ENCODE assay signal across 8 cellular contexts in the genomic region with DNA sequence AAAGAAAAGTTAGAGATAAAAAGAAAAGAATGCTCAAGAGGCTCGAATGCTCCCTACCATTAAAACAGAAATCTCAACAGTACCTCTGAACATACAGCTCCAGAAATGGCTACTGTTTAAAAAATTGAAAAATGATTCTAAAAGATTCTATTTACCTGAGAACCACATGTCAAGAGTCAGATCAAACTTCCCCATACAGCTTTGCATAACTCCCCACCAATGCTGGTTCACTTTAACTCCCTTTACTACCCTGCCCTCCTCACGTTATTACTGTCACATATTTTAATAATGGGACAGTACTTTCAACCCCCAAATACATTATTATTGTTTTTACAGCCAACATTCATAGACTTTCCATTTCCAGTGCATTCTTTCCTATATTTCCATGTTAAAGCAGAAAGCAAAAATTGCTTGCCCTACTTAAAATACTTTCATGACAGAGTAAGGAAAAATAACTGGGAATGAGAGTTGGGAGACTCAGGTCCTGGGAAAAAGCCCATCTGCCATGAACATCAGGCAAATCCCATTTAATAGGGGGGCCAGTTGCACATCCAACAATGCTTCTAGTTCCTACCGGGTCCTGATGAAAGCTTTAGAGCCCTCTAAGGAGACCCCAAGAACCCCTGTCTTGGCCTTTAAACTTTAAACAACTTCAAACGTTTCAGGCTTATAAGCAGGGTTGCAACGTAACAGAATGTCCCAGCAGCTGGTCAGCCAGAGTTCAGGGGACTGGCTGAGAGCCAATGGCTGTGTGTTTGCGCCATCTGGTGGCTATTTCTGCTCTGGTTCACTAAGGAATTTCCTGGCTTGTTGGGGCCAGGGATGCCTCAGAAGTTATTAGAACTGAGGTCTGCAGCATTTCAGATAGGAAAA.
DNase-seq lines count a peak whose midpoint lies in the region; ATAC-seq and TF ChIP-seq lines count a peak whose summit lies in the region.

No MANE protein-coding gene starts in this region.

- 9 to 12% methylated on average over 6 of the region's 6 CpGs for WGBS in aorta, 2 donors

- no peak overlapping the region for H3K27ac ChIP-seq in MM.1S (ENCODE audit: low read length)
- H3K27ac ChIP-seq in SJSA1 = no peak overlapping the region
- H3K27ac ChIP-seq in cardiac muscle cell = no peak overlapping the region
- peak overlapping the region; percentile 77 to 90 for H3K27ac ChIP-seq in aorta (ENCODE audit: low read depth in 1 of 2, low read length in 2 of 2)

- H3F3A ChIP-seq in MM.1S (ENCODE audit: insufficient read depth, low read length) = peaks cover 17% of the 10 kb centered on the region

- H3K4me3 ChIP-seq in MM.1S (ENCODE audit: low read length) = no peak overlapping the region
- no peak overlapping the region for H3K4me3 ChIP-seq in SJSA1
- H3K4me3 ChIP-seq in adipocyte (ENCODE audit: low read length) = no peak overlapping the region
- H3K4me3 ChIP-seq in cardiac muscle cell = no peak overlapping the region
- H3K4me3 ChIP-seq in aorta (ENCODE audit: low read length in 2 of 2) = no peak overlapping the region

- no peak overlapping the region for H3K4me2 ChIP-seq in MM.1S (ENCODE audit: low read depth, low read length)

- no peaks in the 10 kb centered on the region for H4K20me1 ChIP-seq in MM.1S (ENCODE audit: insufficient read depth, low read length)

- peaks cover 21% of the 10 kb centered on the region for H3K79me2 ChIP-seq in MM.1S (ENCODE audit: low read length)

- no peaks in the 10 kb centered on the region for H3K9me3 ChIP-seq in MM.1S (replicated peaks; ENCODE audit: insufficient read depth, low read length)
- no peaks in the 10 kb centered on the region for H3K9me3 ChIP-seq in SJSA1 (replicated peaks)
- no peaks in the 10 kb centered on the region for H3K9me3 ChIP-seq in adipocyte (ENCODE audit: control insufficient read depth, low read length)
- no peaks in the 10 kb centered on the region for H3K9me3 ChIP-seq in cardiac muscle cell (ENCODE audit: low read depth)
- H3K9me3 ChIP-seq in aorta (ENCODE audit: control insufficient read depth, low read length) = no peaks in the 10 kb centered on the region

- H2AFZ ChIP-seq in MM.1S (ENCODE audit: low read length) = no peak overlapping the region

- intact Hi-C loops in aorta (cut with DNase I) = loop anchor here in 1 of 2 donors (1.0 kb wide), 1 partner anchor 234 kb away; no protein-coding TSS in a partner anchor

- H3K9me2 ChIP-seq in MM.1S (replicated peaks; ENCODE audit: insufficient read depth, low read length) = no peaks in the 10 kb centered on the region

- no peaks in the 10 kb centered on the region for H3K27me3 ChIP-seq in MM.1S (replicated peaks; ENCODE audit: insufficient read depth, low read length)
- H3K27me3 ChIP-seq in SJSA1 (replicated peaks) = no peaks in the 10 kb centered on the region; the same call in 1 of the 2 replicates
- H3K27me3 ChIP-seq in adipocyte (replicated peaks; ENCODE audit: control insufficient read depth, insufficient read depth, low read length) = no peaks in the 10 kb centered on the region
- no peaks in the 10 kb centered on the region for H3K27me3 ChIP-seq in cardiac muscle cell
- no peaks in the 10 kb centered on the region for H3K27me3 ChIP-seq in aorta (ENCODE audit: control insufficient read depth in 1 of 2, insufficient read depth in 2 of 2, low read length in 1 of 2)

- ATAC-seq in GM19035 (IDR thresholded peaks at IDR 0.05; ENCODE audit: unreplicated experiment) = peak; percentile 57
- ATAC-seq in aorta (ENCODE audit: low FRiP score) = peak; percentile 92

- peak; percentile 86 for TF ChIP-seq CTCF in AG09319 (IDR thresholded peaks at IDR 0.05; ENCODE audit: low read depth, low read length)
- peak; percentile 91 for TF ChIP-seq CTCF in MM.1S (IDR thresholded peaks at IDR 0.05; ENCODE audit: low read length)
- peak; percentile 88 for TF ChIP-seq CTCF in cardiac muscle cell (IDR thresholded peaks at IDR 0.05; ENCODE audit: low read depth, low read length)

- H3K4me1 ChIP-seq in MM.1S (ENCODE audit: low read length) (peaks cover 22% of the 10 kb centered on the region), SJSA1 (replicated peaks) (no peaks in the 10 kb centered on the region), adipocyte (ENCODE audit: control insufficient read depth, insufficient read depth, low read length) (peaks cover 6% of the 10 kb centered on the region), cardiac muscle cell (ENCODE audit: low read depth) (peaks cover 12% of the 10 kb centered on the region), aorta (ENCODE audit: control insufficient read depth in 1 of 2, insufficient read depth in 2 of 2, low read length in 2 of 2) (peaks cover 2 to 3% of the 10 kb centered on the region in 2 donors)

- peaks cover 4% of the 10 kb centered on the region; the same call in 1 of the 2 replicates for H3K36me3 ChIP-seq in MM.1S (replicated peaks; ENCODE audit: insufficient read depth, low read length)
- no peaks in the 10 kb centered on the region for H3K36me3 ChIP-seq in SJSA1
- no peaks in the 10 kb centered on the region for H3K36me3 ChIP-seq in adipocyte (ENCODE audit: control insufficient read depth, insufficient read depth, low read length, severe bottlenecking)
- no peaks in the 10 kb centered on the region for H3K36me3 ChIP-seq in cardiac muscle cell
- no peaks in the 10 kb centered on the region for H3K36me3 ChIP-seq in aorta (ENCODE audit: control insufficient read depth in 1 of 2, insufficient read depth in 2 of 2, low read length in 1 of 2)

- H3K9ac ChIP-seq in MM.1S (ENCODE audit: low read length) (no peak overlapping the region), adipocyte (ENCODE audit: low read length) (peak overlapping the region; percentile 2)

- DNase-seq in AG09319 (ENCODE audit: extremely low read depth, low read depth) (peak; percentile 46), MM.1S (peak; percentile 69), SJSA1 (ENCODE audit: low read depth in 1 of 2, low spot score in 2 of 2) (peak; percentile 48 to 66), adipocyte (ENCODE audit: low read depth) (peak; percentile 95), cardiac muscle cell (ENCODE audit: low read depth in 1 of 2, low spot score in 1 of 2) (peak; percentile 91), pons (ENCODE audit: low spot score) (peak; percentile 91), aorta (peak; percentile 84 to 88)

Comparison
In these comparisons a context has a peak if more than half of its experiments do, and no peak if none do; other contexts are left out.
1. H3K27ac ChIP-seq: peak in aorta (2 of 2); none in MM.1S (single experiment), SJSA1 (single experiment) and cardiac muscle cell (single experiment).
2. Peak in every context shown above with its lines, with median percentiles within 50 percentile points of each other: DNase-seq and CTCF ChIP-seq.